In genomic region chr2:46772500-46772899, GRCh38 we compare ENCODE assay signal across 18 cellular contexts.
DNase-seq lines count a peak whose midpoint lies in the region; ATAC-seq and TF ChIP-seq lines count a peak whose summit lies in the region.
"Had no signal": no experiment of that assay in that cellular context is flagged by ENCODE, and none has a peak within 500 bp of the region (broad histone marks: within the 10 kb centered on the region; RNA-seq: fewer than 3 reads in every experiment).

No MANE protein-coding gene starts in this region.

- H3K27me3 ChIP-seq in SK-N-SH (ENCODE audit: insufficient read depth), result no peaks in the 10 kb centered on the region
- no peaks in the 10 kb centered on the region for H3K27me3 ChIP-seq in IMR-90 (ENCODE audit: control insufficient read depth, insufficient read depth, low read length)
- H3K27me3 ChIP-seq in vagina, result no peaks in the 10 kb centered on the region
- H3K27me3 ChIP-seq in testis, result no peaks in the 10 kb centered on the region

- no peak overlapping the region for H2BK120ac ChIP-seq in IMR-90 (ENCODE audit: low read depth, low read length)

- no peak overlapping the region for H2AK5ac ChIP-seq in IMR-90 (ENCODE audit: low read depth, low read length)

- H4K91ac ChIP-seq in IMR-90 (ENCODE audit: insufficient read depth, low read depth, low read length), result peak overlapping the region; percentile 33; the same call in 1 of the 2 replicates

- no peak overlapping the region for H3K4me2 ChIP-seq in SK-N-SH
- H3K4me2 ChIP-seq in IMR-90 (ENCODE audit: low read depth, low read length), result no peak overlapping the region

- H3K23ac ChIP-seq in IMR-90 (ENCODE audit: low read depth, low read length), result no peak overlapping the region

- H2AFZ ChIP-seq in SK-N-SH (ENCODE audit: low read depth) (no peak overlapping the region), IMR-90 (replicated peaks; ENCODE audit: low read length, poor library complexity) (no peak overlapping the region)

- H4K5ac ChIP-seq in IMR-90 (ENCODE audit: low read depth, low read length), result no peak overlapping the region

- H3K9me2 ChIP-seq in SK-N-SH, result no peaks in the 10 kb centered on the region

- WGBS in SK-N-SH (ENCODE audit: low lambda C conversion rate), result 95% methylated on average over 1 of the region's 1 CpG
- WGBS in IMR-90 (ENCODE audit: extremely low coverage in 2 of 2, insufficient read length in 1 of 2), 2 experiments, result no CpG with 5 or more reads among the region's 1 CpG
- 92 to 95% methylated on average over 1 of the region's 1 CpG for WGBS in testis, 2 donors

- H3K36me3 ChIP-seq in SK-N-SH (replicated peaks in 1 of 2; ENCODE audit: control insufficient read depth in 1 of 2, insufficient read depth in 2 of 2, low read length in 1 of 2) (no peaks in the 10 kb centered on the region), IMR-90 (ENCODE audit: control insufficient read depth, insufficient read depth, low read length) (no peaks in the 10 kb centered on the region), vagina (no peaks in the 10 kb centered on the region), testis (ENCODE audit: low read depth, missing control alignments) (no peaks in the 10 kb centered on the region)
- H3K36me3 ChIP-seq: HAP-1 had no signal

- POLR2A ChIA-PET in SK-N-SH (lab: Yijun Ruan, JAX) (no interaction called here), IMR-90 (lab: Charles Lee; ENCODE audit: unreplicated experiment) (no interaction called here)

- H3K79me1 ChIP-seq in IMR-90 (ENCODE audit: low read depth in 1 of 2, low read length in 2 of 2), result peaks cover 7 to 37% of the 10 kb centered on the region in 2 experiments; a peak in 2 of 4 replicates

- H4K8ac ChIP-seq in IMR-90 (ENCODE audit: low read depth in 2 of 2, low read length in 2 of 2), result 0 out of 4 replicates have a peak overlapping the region, but pooled peaks of 1 of the 2 experiments have one; percentile 18

- no peak for TF ChIP-seq CTCF in SK-N-SH (IDR thresholded peaks at IDR 0.05)
- TF ChIP-seq CTCF in IMR-90 (conservative IDR thresholded peaks at IDR 0.05; ENCODE audit: low read depth, low read length), result no peak
- TF ChIP-seq CTCF in vagina (IDR thresholded peaks at IDR 0.05), result no peak
- TF ChIP-seq CTCF in testis (IDR thresholded peaks at IDR 0.05), result no peak

- H3K9me3 ChIP-seq in SK-N-SH (no peaks in the 10 kb centered on the region), IMR-90 (ENCODE audit: control insufficient read depth, insufficient read depth, low read length) (no peaks in the 10 kb centered on the region), vagina (no peaks in the 10 kb centered on the region), testis (no peaks in the 10 kb centered on the region)
- H3K9me3 ChIP-seq: HAP-1 had no signal

- H3K9me1 ChIP-seq in IMR-90 (ENCODE audit: insufficient read depth, low read length), result no peaks in the 10 kb centered on the region; the same call in 1 of the 2 replicates

- no peak overlapping the region for H2BK20ac ChIP-seq in IMR-90 (ENCODE audit: low read depth, low read length)

- dilution Hi-C loops in IMR-90 (cut with HindIII; ENCODE audit: low sequenced_read_pairs, unreplicated experiment), result no loop called here

- H3K4me1 ChIP-seq in SK-N-SH (ENCODE audit: control insufficient read depth in 1 of 2, insufficient read depth in 2 of 2, low read depth in 1 of 2, low read length in 1 of 2), result peaks cover 3 to 34% of the 10 kb centered on the region in 2 experiments
- peaks cover 9% of the 10 kb centered on the region for H3K4me1 ChIP-seq in IMR-90 (ENCODE audit: control insufficient read depth, insufficient read depth, low read length)
- no peaks in the 10 kb centered on the region for H3K4me1 ChIP-seq in vagina
- H3K4me1 ChIP-seq in testis, result no peaks in the 10 kb centered on the region

- CTCF ChIA-PET in SK-N-SH (lab: Yijun Ruan, JAX), result interaction anchor here (2.1 kb wide), 1 partner anchor 122 kb away, joined by 7 read pairs; no protein-coding TSS in a partner anchor
- CTCF ChIA-PET in IMR-90 (lab: Yijun Ruan, JAX), result no interaction called here

- DNase-seq in SK-N-SH (no peak), EH (ENCODE audit: low read depth) (peak; percentile 15), IMR-90 (no peak), vagina (ENCODE audit: extremely low spot score in 2 of 2) (no peak), testis (no peak)
- no peak for DNase-seq in stimulated activated CD8-positive, alpha-beta memory T cell treated with anti-CD3 and anti-CD28 coated beads, Interleukin-4, amount 100 ng/mL, for 48 hours
- DNase-seq: C1 segment of cervical spinal cord; Calu3; CD4-positive, alpha-beta memory T cell; COR-L47; DMS153; DND-41; EL; GDM1; GOT3 had no signal

- no peak for TF ChIP-seq POLR2A in IMR-90 (IDR thresholded peaks at IDR 0.05; ENCODE audit: low read depth, low read length)
- TF ChIP-seq POLR2A in vagina (IDR thresholded peaks at IDR 0.05), result no peak
- no peak for TF ChIP-seq POLR2A in testis (IDR thresholded peaks at IDR 0.05)

- no peak overlapping the region for H3K14ac ChIP-seq in IMR-90 (replicated peaks; ENCODE audit: low read depth, low read length)

- in situ Hi-C loops in IMR-90 (cut with MboI; ENCODE audit: low sequenced_read_pairs), result no loop called here

- no peak overlapping the region for H3K56ac ChIP-seq in IMR-90 (ENCODE audit: extremely low read depth, insufficient read depth, low read length)

- peak overlapping the region; percentile 27 for H2BK5ac ChIP-seq in IMR-90 (ENCODE audit: low read depth, low read length, poor library complexity, severe bottlenecking)

- BruUV-seq in IMR-90 (replicated peaks; lab: Mats Ljungman, UMichigan), result no TSS peak

- H3F3A ChIP-seq in SK-N-SH (replicated peaks; ENCODE audit: insufficient read depth), result peaks cover 71% of the 10 kb centered on the region

- H4K20me1 ChIP-seq in SK-N-SH (ENCODE audit: insufficient read depth) (no peaks in the 10 kb centered on the region), IMR-90 (ENCODE audit: insufficient read depth, low read length) (no peaks in the 10 kb centered on the region)

- H3K4ac ChIP-seq in IMR-90 (ENCODE audit: low read depth, low read length), result peak overlapping the region; percentile 6; the same call in 1 of the 2 replicates

- peak overlapping the region; percentile 8; the same call in 1 of the 3 replicates for H2BK15ac ChIP-seq in IMR-90 (ENCODE audit: low read depth, low read length)

- no peak for TF ChIP-seq EP300 in SK-N-SH (IDR thresholded peaks at IDR 0.05; ENCODE audit: borderline replicate concordance in 1 of 2, low read depth in 1 of 2, low read length in 1 of 2)

- H3K79me2 ChIP-seq in SK-N-SH (ENCODE audit: insufficient read depth), result no peaks in the 10 kb centered on the region

- no peak overlapping the region for H3K18ac ChIP-seq in IMR-90 (ENCODE audit: low read depth, low read length)

- H2AK9ac ChIP-seq in IMR-90 (replicated peaks; ENCODE audit: low read depth, low read length, poor library complexity), result no peak overlapping the region

- H3K4me3 ChIP-seq in SK-N-SH (ENCODE audit: low read depth in 2 of 2, low read length in 1 of 2) (no peak overlapping the region), IMR-90 (ENCODE audit: insufficient read depth, low read depth, low read length) (no peak overlapping the region), vagina (no peak overlapping the region), testis (no peak overlapping the region)
- H3K4me3 ChIP-seq: HAP-1 had no signal

- no peak for ATAC-seq in SK-N-SH treated with all-trans-retinoic acid at 6 μM for 48 hours
- ATAC-seq in IMR-90 (ENCODE audit: low read depth), result no peak

- H3K9ac ChIP-seq in SK-N-SH (no peak overlapping the region), IMR-90 (ENCODE audit: low read depth, low read length) (no peak overlapping the region)

- TF ChIP-seq RAD21 in SK-N-SH (IDR thresholded peaks at IDR 0.05; ENCODE audit: low read length) (no peak), IMR-90 (IDR thresholded peaks at IDR 0.05; ENCODE audit: low read length) (no peak)

- H3K27ac ChIP-seq in SK-N-SH (ENCODE audit: low read depth in 2 of 2, low read length in 1 of 2), result peak overlapping the region in 1 of 2 experiments; percentile 5; a peak in 1 of 4 replicates
- no peak overlapping the region for H3K27ac ChIP-seq in IMR-90 (ENCODE audit: insufficient read depth, low read length)
- H3K27ac ChIP-seq in vagina, result no peak overlapping the region
- H3K27ac ChIP-seq in testis, result no peak overlapping the region
- H3K27ac ChIP-seq: 22Rv1 had no signal

- intact Hi-C loops in IMR-90 (cut with micrococcal nuclease) (no loop called here), vagina (cut with DNase I) (no loop called here), testis (cut with DNase I; ENCODE audit: low total_unique reads) (no loop called here)

TF ChIP-seq in SK-N-SH, 30 proteins besides CTCF, POLR2A, EP300 and RAD21 (continues in another document):
- peak; percentile 8; the same call in 1 of the 2 replicates for TF ChIP-seq POLR2AphosphoS5 (IDR thresholded peaks at IDR 0.05; ENCODE audit: low read depth, low read length)
- no peak for TF ChIP-seq YY1 (IDR thresholded peaks at IDR 0.05; ENCODE audit: low read depth)

TF ChIP-seq in SK-N-SH treated with all-trans-retinoic acid at 6 μM for 48 hours, 23 proteins besides CTCF, POLR2A, EP300 and RAD21 (continues in another document):
- TF ChIP-seq ESRRG (CRISPR knock-in tag; IDR thresholded peaks at IDR 0.05) (no peak), GLIS3 (CRISPR knock-in tag; IDR thresholded peaks at IDR 0.05) (no peak), TCF4 (CRISPR knock-in tag; IDR thresholded peaks at IDR 0.05; ENCODE audit: borderline replicate concordance) (no peak), ARNTL (CRISPR knock-in tag; IDR thresholded peaks at IDR 0.05; ENCODE audit: borderline replicate concordance, low read depth) (no peak), ISL1 (CRISPR knock-in tag; IDR thresholded peaks at IDR 0.05) (no peak)

TF ChIP-seq in IMR-90, 13 proteins besides CTCF, POLR2A, EP300 and RAD21 (continues in another document):
- no peak for TF ChIP-seq SMC3 (IDR thresholded peaks at IDR 0.05; ENCODE audit: low read depth, low read length)
- no peak for TF ChIP-seq RFX5 (IDR thresholded peaks at IDR 0.05; ENCODE audit: low read depth, low read length)
- no peak for TF ChIP-seq MAFK (IDR thresholded peaks at IDR 0.05; ENCODE audit: low read depth, low read length)
- no peak for TF ChIP-seq BHLHE40 (IDR thresholded peaks at IDR 0.05; ENCODE audit: low read depth, low read length)
- TF ChIP-seq MAZ (IDR thresholded peaks at IDR 0.05; ENCODE audit: borderline replicate concordance, low read depth, low read length), result no peak
- no peak for TF ChIP-seq CEBPB (IDR thresholded peaks at IDR 0.05; ENCODE audit: low read depth, low read length)
- TF ChIP-seq MXI1 (IDR thresholded peaks at IDR 0.05; ENCODE audit: borderline replicate concordance, low read depth, low read length), result no peak
- TF ChIP-seq CHD1 (IDR thresholded peaks at IDR 0.05; ENCODE audit: low read depth, low read length), result no peak
- TF ChIP-seq USF2 (IDR thresholded peaks at IDR 0.05; ENCODE audit: low read depth, low read length), result no peak
- TF ChIP-seq FOS (IDR thresholded peaks at IDR 0.05; ENCODE audit: low read depth, low read length), result no peak
